In the genomic region with DNA sequence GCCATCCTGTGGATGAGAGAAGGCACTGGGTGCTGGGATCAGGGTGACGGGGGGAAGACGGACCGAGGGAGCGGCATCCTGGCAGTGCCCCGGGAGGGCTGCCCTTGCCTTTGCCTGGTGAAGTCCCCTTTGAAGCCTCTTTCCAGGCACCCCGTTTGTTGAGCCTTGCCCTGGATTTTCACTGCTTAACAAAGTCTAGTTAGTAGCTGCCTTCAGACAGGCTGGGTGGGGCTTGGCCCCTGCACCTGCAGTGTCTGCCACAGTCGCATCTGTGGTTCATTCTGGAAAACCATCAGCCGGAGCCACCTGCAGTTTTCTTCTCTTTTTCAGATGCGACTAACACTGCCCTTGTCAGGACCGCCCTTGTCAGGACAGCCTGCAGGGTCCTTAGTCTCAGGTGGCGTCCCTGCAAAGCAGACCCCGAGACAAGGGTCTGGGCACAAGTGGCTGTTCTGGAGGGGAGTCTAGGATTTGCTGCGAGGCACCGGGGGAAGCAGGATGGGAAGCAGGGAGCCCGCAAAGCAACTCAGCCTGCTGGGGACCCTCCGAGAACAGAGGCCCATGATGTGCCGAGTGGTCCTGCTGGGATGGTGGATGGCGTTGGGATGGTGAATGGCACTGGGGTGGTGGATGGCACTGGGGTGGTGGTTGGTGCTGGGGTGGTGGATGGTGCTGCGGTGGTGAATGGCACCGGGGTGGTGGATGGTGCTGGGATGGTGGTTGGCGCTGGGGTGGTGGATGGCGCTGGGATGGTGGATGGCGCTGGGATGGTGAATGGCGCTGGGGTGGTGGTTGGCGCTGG, we compare ENCODE assay signal across 1 cellular context.
TF ChIP-seq lines count a peak whose summit lies in the region.

No MANE protein-coding gene starts in this region.

TF ChIP-seq in IMR-90, 13 proteins besides CTCF, POLR2A, EP300 and RAD21:
- TF ChIP-seq NFE2L2 (IDR thresholded peaks at IDR 0.05; ENCODE audit: low read depth, low read length) (no peak), RCOR1 (IDR thresholded peaks at IDR 0.05; ENCODE audit: insufficient replicate concordance, low read length) (no peak), SMC3 (IDR thresholded peaks at IDR 0.05; ENCODE audit: low read depth, low read length) (no peak), MXI1 (IDR thresholded peaks at IDR 0.05; ENCODE audit: borderline replicate concordance, low read depth, low read length) (no peak), MAFK (IDR thresholded peaks at IDR 0.05; ENCODE audit: low read depth, low read length) (no peak), MAZ (IDR thresholded peaks at IDR 0.05; ENCODE audit: borderline replicate concordance, low read depth, low read length) (no peak), CEBPB (IDR thresholded peaks at IDR 0.05; ENCODE audit: low read depth, low read length) (no peak), CHD1 (IDR thresholded peaks at IDR 0.05; ENCODE audit: low read depth, low read length) (no peak), USF2 (IDR thresholded peaks at IDR 0.05; ENCODE audit: low read depth, low read length) (no peak), RFX5 (IDR thresholded peaks at IDR 0.05; ENCODE audit: low read depth, low read length) (no peak), FOS (IDR thresholded peaks at IDR 0.05; ENCODE audit: low read depth, low read length) (no peak), BHLHE40 (IDR thresholded peaks at IDR 0.05; ENCODE audit: low read depth, low read length) (no peak)
- TF ChIP-seq, protein P1, sequence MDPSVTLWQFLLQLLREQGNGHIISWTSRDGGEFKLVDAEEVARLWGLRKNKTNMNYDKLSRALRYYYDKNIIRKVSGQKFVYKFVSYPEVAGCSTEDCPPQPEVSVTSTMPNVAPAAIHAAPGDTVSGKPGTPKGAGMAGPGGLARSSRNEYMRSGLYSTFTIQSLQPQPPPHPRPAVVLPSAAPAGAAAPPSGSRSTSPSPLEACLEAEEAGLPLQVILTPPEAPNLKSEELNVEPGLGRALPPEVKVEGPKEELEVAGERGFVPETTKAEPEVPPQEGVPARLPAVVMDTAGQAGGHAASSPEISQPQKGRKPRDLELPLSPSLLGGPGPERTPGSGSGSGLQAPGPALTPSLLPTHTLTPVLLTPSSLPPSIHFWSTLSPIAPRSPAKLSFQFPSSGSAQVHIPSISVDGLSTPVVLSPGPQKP (IDR thresholded peaks at IDR 0.05; ENCODE audit: borderline replicate concordance, low read depth, low read length): no peak
TF ChIP-seq in IMR-90: peak in this region for 0.
